ENCODE assay signal across 8 cellular contexts in genomic region chr17:2056221-2057129, GRCh38. TPM values are rescaled to one million over a fixed set of nuclear protein-coding genes. Genes with fewer than 3 reads are reported as not detected.
DNase-seq lines count a peak whose midpoint lies in the region; ATAC-seq and TF ChIP-seq lines count a peak whose summit lies in the region.

No MANE protein-coding gene starts in this region.

- H3K9me3 ChIP-seq in H9 (ENCODE audit: control insufficient read depth, low read depth, low read length): no peaks in the 10 kb centered on the region

- no peak overlapping the region for H4K5ac ChIP-seq in H9 (ENCODE audit: insufficient read length, low read depth, low read length)

- H2BK20ac ChIP-seq in H9 (ENCODE audit: low read depth, low read length, poor library complexity, severe bottlenecking): no peak overlapping the region

- peak; percentile 81 for DNase-seq in H9
- peak; percentile 53 for DNase-seq in activated effector memory CD4-positive, alpha-beta T cell treated with Interleukin-2 at 50 U/mL for 16 hours
- DNase-seq in iPS-NIHi11 (ENCODE audit: low spot score): peak; percentile 60
- peak; percentile 52 for DNase-seq in stimulated activated CD4-positive, alpha-beta T cell treated with anti-CD3 and anti-CD28 coated beads, Interleukin-4, amount 100 ng/mL, for 24 hours
- no peak for DNase-seq in NCI-H2227 treated with DMSO at 0.1 percent for 48 hours (lab: John Stamatoyannopoulos, UW)
- DNase-seq in NCI-H1436 treated with DMSO at 0.1 percent for 48 hours (lab: John Stamatoyannopoulos, UW): no peak
- no peak for DNase-seq in dedifferentiated amniotic fluid mesenchymal stem cell (ENCODE audit: extremely low spot score)

- peaks cover 0 to 9% (median 5%) of the 10 kb centered on the region in 3 experiments; a peak in 5 of 7 replicates for H3K36me3 Mint-ChIP-seq in H9 (ENCODE audit: insufficient read depth in 1 of 3, low read depth in 3 of 3)

- H3K4ac ChIP-seq in H9 (ENCODE audit: low read depth, low read length): no peak overlapping the region

- H3K23ac ChIP-seq in H9 (ENCODE audit: insufficient read length, low read depth, low read length): no peak overlapping the region

- H4K91ac ChIP-seq in H9 (ENCODE audit: insufficient read length, low read depth, low read length): no peak overlapping the region

- H3K56ac ChIP-seq in H9 (ENCODE audit: insufficient read length, low read depth, low read length): no peak overlapping the region

- no peak for ATAC-seq in HG02588 (IDR thresholded peaks at IDR 0.05; ENCODE audit: unreplicated experiment)

- no peak overlapping the region for H2AK5ac ChIP-seq in H9 (ENCODE audit: insufficient read length, low read length)

- H4K20me1 ChIP-seq in H9 (ENCODE audit: control insufficient read depth, insufficient read depth, insufficient read length): peaks cover 4% of the 10 kb centered on the region

- H2BK120ac ChIP-seq in H9 (ENCODE audit: low read depth, low read length, poor library complexity, severe bottlenecking): no peak overlapping the region

- H3K4me1 Mint-ChIP-seq in H9: peaks cover 10 to 15% of the 10 kb centered on the region in 2 experiments

- no peak overlapping the region for H3K27ac ChIP-seq in H9 (ENCODE audit: insufficient read length, low read depth, low read length)

- H3K9ac ChIP-seq in H9 (ENCODE audit: extremely low read depth, insufficient read length, low read length): no peak overlapping the region

- H4K8ac ChIP-seq in H9 (replicated peaks; ENCODE audit: insufficient read length, low read depth, low read length): no peak overlapping the region

- H2AFZ ChIP-seq in H9 (ENCODE audit: low read length): no peak overlapping the region

- no peaks in the 10 kb centered on the region for H3K9me3 Mint-ChIP-seq in H9

- H3K14ac ChIP-seq in H9 (ENCODE audit: insufficient read depth, low read length): no peak overlapping the region; the same call in 1 of the 2 replicates

- peaks cover 54% of the 10 kb centered on the region for H3K27me3 ChIP-seq in H9 (ENCODE audit: insufficient read depth, low read length)

- H3K4me1 ChIP-seq in H9 (ENCODE audit: insufficient read depth, low read length): no peaks in the 10 kb centered on the region

- H3T11ph ChIP-seq in H9 (ENCODE audit: low read length): no peak overlapping the region

- no peak overlapping the region for H3K27ac Mint-ChIP-seq in H9

- no peak overlapping the region for H3K18ac ChIP-seq in H9 (ENCODE audit: insufficient read length, low read depth, low read length)

- no peaks in the 10 kb centered on the region for H3K79me2 ChIP-seq in H9 (ENCODE audit: insufficient read depth, low read length)

- H3K4me2 ChIP-seq in H9 (ENCODE audit: insufficient read depth, insufficient read length, low read length): peak overlapping the region; percentile 30

- H3K4me3 Mint-ChIP-seq in H9: peak overlapping the region; percentile 25 to 68; a peak in 2 of 5 replicates

- H3K79me1 ChIP-seq in H9 (ENCODE audit: insufficient read depth, low read depth, low read length, poor library complexity, severe bottlenecking): no peaks in the 10 kb centered on the region

- no peak overlapping the region for H2BK5ac ChIP-seq in H9 (ENCODE audit: insufficient read length, low read length)

- H3K27me3 Mint-ChIP-seq in H9 (ENCODE audit: low read depth): peaks cover 74% of the 10 kb centered on the region

- peaks cover 9% of the 10 kb centered on the region for H3K23me2 ChIP-seq in H9 (ENCODE audit: insufficient read length, low read depth, low read length, poor library complexity, severe bottlenecking)

- H2BK12ac ChIP-seq in H9 (ENCODE audit: insufficient read length, low read depth, low read length): no peak overlapping the region

- H2BK15ac ChIP-seq in H9 (ENCODE audit: low read depth, low read length): no peak overlapping the region

- WGBS in H9 (ENCODE audit: extremely low coverage, insufficient read length, low lambda C conversion rate): no CpG with 5 or more reads among the region's 76 CpGs

- TF ChIP-seq CTCF in H9 (conservative IDR thresholded peaks at IDR 0.05): no peak; the same call in 2 of the 3 replicates

RNA-seq across cellular contexts. Expression of gene HIC1, which starts 1.6 kb away (rescaled TPM):
- 1.8 and 2.7 TPM in 2 replicates for total RNA-seq in H9 (2021)

RNA-seq across cellular contexts. Expression of gene OVCA2, which starts 14.7 kb away (rescaled TPM):
- total RNA-seq in H9 (2021): 24.2 and 24.6 TPM in 2 replicates

RNA-seq across cellular contexts. Expression of gene DPH1, which starts 26.5 kb away (rescaled TPM):
- total RNA-seq in H9 (2021): 27.5 and 31.3 TPM in 2 replicates

RNA-seq across cellular contexts. Expression of gene RTN4RL1, which starts 31.3 kb away (rescaled TPM):
- total RNA-seq in H9 (2021): 0.18 and 0.22 TPM in 2 replicates

Comparison
In these comparisons a context has a peak if more than half of its experiments do, and no peak if none do; other contexts are left out.
1. DNase-seq: peak in H9 (single experiment), activated effector memory CD4-positive, alpha-beta T cell treated with Interleukin-2 at 50 U/mL for 16 hours (single experiment), iPS-NIHi11 (single experiment) and stimulated activated CD4-positive, alpha-beta T cell treated with anti-CD3 and anti-CD28 coated beads, Interleukin-4, amount 100 ng/mL, for 24 hours (single experiment); none in NCI-H2227 treated with DMSO at 0.1 percent for 48 hours (single experiment), NCI-H1436 treated with DMSO at 0.1 percent for 48 hours (single experiment) and dedifferentiated amniotic fluid mesenchymal stem cell (single experiment).